In the genomic region with DNA sequence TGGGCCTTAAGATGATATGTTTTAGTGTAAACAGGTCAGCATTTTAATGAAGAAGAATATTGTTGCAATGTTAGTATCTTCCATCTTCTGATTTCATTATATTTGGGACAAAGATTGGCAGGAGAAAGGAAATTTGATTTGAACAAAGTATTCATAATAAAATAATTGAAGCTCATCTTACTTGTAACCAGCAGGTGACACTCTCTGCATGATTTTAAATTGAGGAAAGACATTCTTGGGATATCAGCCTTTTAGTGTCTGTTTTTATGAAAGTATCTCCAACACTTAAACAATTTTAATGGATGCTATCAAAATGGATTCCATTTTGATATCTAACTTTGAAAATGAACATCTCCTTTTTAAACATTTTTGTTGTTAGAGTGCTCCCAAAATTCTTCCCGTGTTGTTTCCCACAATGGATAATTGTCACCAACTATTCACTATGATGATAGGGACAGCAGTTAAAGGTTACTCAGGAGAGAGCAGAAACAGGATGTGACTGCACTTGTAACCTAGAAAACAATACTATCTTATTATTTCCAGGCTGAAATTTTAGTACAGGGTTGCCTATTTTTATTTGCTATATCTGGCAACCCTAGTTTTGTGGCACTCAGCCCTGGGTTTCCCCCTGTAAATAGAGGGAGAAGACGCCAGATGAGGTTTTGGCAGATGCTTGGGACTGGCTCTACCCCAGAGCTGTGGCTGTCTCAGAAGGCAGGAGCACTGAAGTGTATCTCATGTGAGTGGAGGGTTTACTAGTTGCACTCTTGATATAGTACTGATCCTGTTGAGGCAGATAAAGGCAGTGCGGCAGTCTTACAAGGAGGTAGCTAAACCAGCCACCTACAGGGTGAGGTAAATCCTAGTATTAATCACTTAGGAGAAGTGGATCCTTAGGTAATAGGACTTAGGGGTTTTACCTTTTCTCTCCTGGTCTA, we compare ENCODE assay signal across 8 cellular contexts. TPM values are rescaled to one million over a fixed set of nuclear protein-coding genes. Genes with fewer than 3 reads are reported as not detected.
DNase-seq lines count a peak whose midpoint lies in the region; ATAC-seq and TF ChIP-seq lines count a peak whose summit lies in the region.

No MANE protein-coding gene starts in this region.

- peak; percentile 54; the same call in 1 of the 2 replicates for TF ChIP-seq CTCF in Panc1 (IDR thresholded peaks at IDR 0.05)
- TF ChIP-seq CTCF in fibroblast of villous mesenchyme (IDR thresholded peaks at IDR 0.05; ENCODE audit: insufficient read depth, low read depth, low read length) = peak; percentile 24
- TF ChIP-seq CTCF in transverse colon (IDR thresholded peaks at IDR 0.05) = peak; percentile 35 to 54 (median 40)

- H3K27ac ChIP-seq in Panc1 (ENCODE audit: low read length) (no peak overlapping the region), transverse colon (no peak overlapping the region)

- TF ChIP-seq EP300 in transverse colon (IDR thresholded peaks at IDR 0.05; ENCODE audit: low read depth) = no peak

- H3K27me3 Mint-ChIP-seq in activated naive CD4-positive, alpha-beta T cell treated with anti-CD3 and anti-CD28 coated beads for 36 hours (ENCODE audit: low read depth) = no peaks in the 10 kb centered on the region

- POLR2A ChIA-PET in Panc1 (lab: Charles Lee) = no interaction called here

- TF ChIP-seq POLR2A in transverse colon (IDR thresholded peaks at IDR 0.05) = no peak

- no peak for DNase-seq in Right ventricle myocardium superior
- DNase-seq in Right ventricle myocardium inferior (ENCODE audit: missing footprints) = no peak
- DNase-seq in Panc1 (ENCODE audit: low read depth, low spot score) = no peak
- DNase-seq in fibroblast of villous mesenchyme (ENCODE audit: low read depth) = peak; percentile 17
- no peak for DNase-seq in transverse colon
- no peak for DNase-seq in activated naive CD4-positive, alpha-beta T cell treated with anti-CD3 and anti-CD28 coated beads for 36 hours
- DNase-seq in stimulated activated CD4-positive, alpha-beta T cell treated with anti-CD3 and anti-CD28 coated beads, Interleukin-2, amount 100 ng/mL, for 24 hours = no peak

- H3K4me3 ChIP-seq in Panc1 (ENCODE audit: low read depth in 2 of 2, low read length in 2 of 2) (no peak overlapping the region), fibroblast of villous mesenchyme (ENCODE audit: low read depth, low read length) (no peak overlapping the region), transverse colon (no peak overlapping the region)

- H3K4me1 ChIP-seq in Panc1 (ENCODE audit: control insufficient read depth, insufficient read depth, low read length) (no peaks in the 10 kb centered on the region), transverse colon (no peaks in the 10 kb centered on the region)

- H3K36me3 ChIP-seq in Panc1 (ENCODE audit: control insufficient read depth, insufficient read depth, low read length) = no peaks in the 10 kb centered on the region
- H3K36me3 ChIP-seq in transverse colon = no peaks in the 10 kb centered on the region

- H3K36me3 Mint-ChIP-seq in activated naive CD4-positive, alpha-beta T cell treated with anti-CD3 and anti-CD28 coated beads for 36 hours (ENCODE audit: low read depth) = no peaks in the 10 kb centered on the region

- WGBS in transverse colon (ENCODE audit: low coverage in 1 of 2), 2 donors = 30 to 71% methylated on average over 2 to 3 of the region's 3 CpGs

- H3K4me1 Mint-ChIP-seq in activated naive CD4-positive, alpha-beta T cell treated with anti-CD3 and anti-CD28 coated beads for 36 hours (ENCODE audit: low read depth) = no peaks in the 10 kb centered on the region

- H3K27ac Mint-ChIP-seq in activated naive CD4-positive, alpha-beta T cell treated with anti-CD3 and anti-CD28 coated beads for 36 hours = no peak overlapping the region

- no peaks in the 10 kb centered on the region for H3K9me3 ChIP-seq in Panc1 (ENCODE audit: control insufficient read depth, insufficient read depth, low read depth, low read length)
- no peaks in the 10 kb centered on the region for H3K9me3 ChIP-seq in transverse colon

- CTCF ChIA-PET in Panc1 (lab: Charles Lee) = interaction anchor here (0.5 kb wide), 1 partner anchor 264 kb away, joined by 4 read pairs; no protein-coding TSS in a partner anchor
- CTCF ChIA-PET in activated naive CD4-positive, alpha-beta T cell treated with anti-CD3 and anti-CD28 coated beads for 36 hours (lab: Charles Lee) = interaction anchor here (0.5 to 1.4 kb wide), 5 partner anchors 9 to 854 kb away, joined by 3 to 4 read pairs (median 3); no protein-coding TSS in a partner anchor

- in situ Hi-C loops in Panc1 (cut with HindIII; ENCODE audit: low pct_unique_long_range_greater_than_20kb, low sequenced_read_pairs) = no loop called here
- in situ Hi-C loops in transverse colon (cut with MboI; ENCODE audit: low pct_ligation_motif_present in 1 of 4, low pct_unique_long_range_greater_than_20kb in 1 of 4, low sequenced_read_pairs in 3 of 4) = loop anchor here in 2 of 4 donors (10.0 to 25.0 kb wide), 2 partner anchors 378 to 381 kb away; partner anchors contain the start of genes DBF4 (in 1 of the 2) and SLC25A40 (in 1 of the 2)

- BruUV-seq in Panc1 (replicated peaks; lab: Mats Ljungman, UMichigan) = no TSS peak

- ATAC-seq in Right ventricle myocardium superior (ENCODE audit: poor library complexity) (peak; percentile 36), Right ventricle myocardium inferior (no peak), Panc1 (no peak), GM21786 (IDR thresholded peaks at IDR 0.05; ENCODE audit: unreplicated experiment) (no peak)

- H3K27me3 ChIP-seq in Panc1 (ENCODE audit: control insufficient read depth, insufficient read depth, low read length) (no peaks in the 10 kb centered on the region), transverse colon (no peaks in the 10 kb centered on the region)

- intact Hi-C loops in Right ventricle myocardium superior (cut with DNase I) = no loop called here
- intact Hi-C loops in Right ventricle myocardium inferior (cut with DNase I) = loop anchor here (2.0 kb wide), 1 partner anchor 380 kb away; no protein-coding TSS in a partner anchor
- intact Hi-C loops in Panc1 (cut with micrococcal nuclease; ENCODE audit: unreplicated experiment) = loop anchor here (2.0 to 5.0 kb wide), 2 partner anchors 380 to 606 kb away; no protein-coding TSS in a partner anchor
- intact Hi-C loops in transverse colon (cut with DNase I; ENCODE audit: low total_unique reads) = no loop called here
- intact Hi-C loops in activated naive CD4-positive, alpha-beta T cell treated with anti-CD3 and anti-CD28 coated beads for 36 hours (cut with micrococcal nuclease) = loop anchor here (1.0 to 5.0 kb wide), 7 partner anchors 95 to 711 kb away; no protein-coding TSS in a partner anchor

- no peak overlapping the region for H3K4me3 Mint-ChIP-seq in activated naive CD4-positive, alpha-beta T cell treated with anti-CD3 and anti-CD28 coated beads for 36 hours

- H3K9me3 Mint-ChIP-seq in activated naive CD4-positive, alpha-beta T cell treated with anti-CD3 and anti-CD28 coated beads for 36 hours = no peaks in the 10 kb centered on the region

RNA-seq across cellular contexts. Expression of gene ABCB4, which starts 31.0 kb away (rescaled TPM):
- total RNA-seq in Right ventricle myocardium superior = 5.0 TPM
- 4.4 TPM for total RNA-seq in Right ventricle myocardium inferior
- 0.18 TPM for total RNA-seq in Panc1 (2021; ENCODE audit: unreplicated experiment)
- not detected for polyA plus RNA-seq in Panc1 (2012; ENCODE audit: insufficient read length)
- total RNA-seq in fibroblast of villous mesenchyme = under 0.01 and 0.32 TPM in 2 replicates
- 10 to 100 TPM in 1 of 4 donors, 1 to 10 TPM in 2, not detected in 1; 1.1 to 16.1 (median 2.5) TPM for total RNA-seq in transverse colon
- not detected for total RNA-seq in activated naive CD4-positive, alpha-beta T cell treated with anti-CD3 and anti-CD28 coated beads for 36 hours

Comparison
In these comparisons a context has a peak if more than half of its experiments do, and no peak if none do; other contexts are left out.
1. intact Hi-C loops: an anchor here in Right ventricle myocardium inferior (2.0 kb wide), Panc1 (2.0 to 5.0 kb wide) and activated naive CD4-positive, alpha-beta T cell treated with anti-CD3 and anti-CD28 coated beads for 36 hours (1.0 to 5.0 kb wide); none called in Right ventricle myocardium superior and transverse colon.